7 cellular contexts compared by ENCODE assay signal in the genomic region with DNA sequence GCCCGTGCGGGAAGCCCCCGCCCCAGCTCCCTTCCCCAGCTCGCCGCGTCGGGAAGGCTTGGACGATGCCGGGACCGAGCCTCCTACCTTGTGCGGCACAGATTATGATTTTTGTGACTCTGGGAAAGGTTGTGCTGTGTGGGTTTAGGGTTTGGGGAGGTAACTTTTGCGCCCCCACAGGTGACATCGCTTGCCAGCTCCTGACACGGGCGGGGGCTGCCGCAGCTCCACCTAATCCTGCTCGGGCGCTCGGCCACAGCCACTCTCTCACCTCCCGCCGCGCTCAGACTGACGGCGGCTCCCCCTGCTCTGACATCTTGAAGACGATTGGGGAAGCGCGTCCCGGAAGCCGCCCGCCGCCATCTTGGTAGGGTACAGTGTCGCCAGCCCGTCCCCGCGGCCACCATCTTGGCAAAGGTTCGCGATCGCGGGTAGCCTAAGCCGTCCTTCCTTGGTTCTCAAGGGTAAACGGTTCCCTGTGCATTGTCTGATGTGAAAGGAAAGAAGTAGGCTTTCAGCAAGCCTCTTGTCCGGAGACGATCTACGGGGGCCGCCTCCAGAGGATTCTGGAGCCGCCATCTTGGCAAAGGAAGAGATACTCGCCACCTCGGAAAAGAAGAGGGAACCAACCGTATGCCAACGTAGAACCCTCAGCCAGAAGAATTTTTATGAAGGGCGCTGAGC. TPM values are rescaled to one million over a fixed set of nuclear protein-coding genes. Genes with fewer than 3 reads are reported as not detected.
DNase-seq lines count a peak whose midpoint lies in the region; ATAC-seq and TF ChIP-seq lines count a peak whose summit lies in the region.

No MANE protein-coding gene starts in this region.

- H3K36me3 ChIP-seq in WERI-Rb-1 (no peaks in the 10 kb centered on the region; the same call in 1 of the 2 replicates), breast epithelium (no peaks in the 10 kb centered on the region), spleen (peaks cover 0 to 4% (median 0%) of the 10 kb centered on the region in 6 donors)

- ATAC-seq in HG02938 (IDR thresholded peaks at IDR 0.05; ENCODE audit: unreplicated experiment): peak; percentile 29

- H3K4me1 ChIP-seq in breast epithelium: no peaks in the 10 kb centered on the region
- peaks cover 14 to 28% (median 20%) of the 10 kb centered on the region in 6 donors for H3K4me1 ChIP-seq in spleen

- 0 to 2% (median 1%) methylated on average over 40 to 51 of the region's 51 CpGs for WGBS in spleen, 5 donors

- H3K4me3 ChIP-seq in WERI-Rb-1 (ENCODE audit: low read depth, low read length) (peak overlapping the region; percentile 91), breast epithelium (peak overlapping the region; percentile 90 to 92 (median 91)), spleen (peak overlapping the region; percentile 70 to 89 (median 86))

- DNase-seq in NCI-H2107 treated with DMSO at 0.1 percent for 48 hours (lab: John Stamatoyannopoulos, UW; ENCODE audit: unreplicated experiment) (peak; percentile 50), WERI-Rb-1 (peak; percentile 93), breast epithelium (ENCODE audit: low spot score in 2 of 2) (peak; percentile 82 to 89), inferior parietal cortex (ENCODE audit: extremely low spot score) (peak; percentile 87), spleen (peak; percentile 97)

- H3K27me3 ChIP-seq in WERI-Rb-1 (ENCODE audit: insufficient read depth, low read depth, severe bottlenecking): no peaks in the 10 kb centered on the region
- H3K27me3 ChIP-seq in breast epithelium: no peaks in the 10 kb centered on the region
- H3K27me3 ChIP-seq in spleen (replicated peaks in 1 of 7): no peaks in the 10 kb centered on the region

- H3K9me3 ChIP-seq in WERI-Rb-1 (ENCODE audit: severe bottlenecking): no peaks in the 10 kb centered on the region
- H3K9me3 ChIP-seq in breast epithelium: no peaks in the 10 kb centered on the region
- no peaks in the 10 kb centered on the region for H3K9me3 ChIP-seq in spleen

- H3K27ac ChIP-seq in WERI-Rb-1 (peak overlapping the region; percentile 89), breast epithelium (peak overlapping the region; percentile 96 to 99), spleen (peak overlapping the region; percentile 98 to 100 (median 100))

- intact Hi-C loops in breast epithelium (cut with DNase I; ENCODE audit: low total_unique reads) (loop anchor here (2.0 to 10.0 kb wide), 2 partner anchors 54 to 380 kb away; no protein-coding TSS in a partner anchor), spleen (cut with DNase I; ENCODE audit: low total_unique reads) (loop anchor here (10.0 kb wide), 2 partner anchors 420 to 480 kb away; no protein-coding TSS in a partner anchor)

- peak; percentile 82 for TF ChIP-seq POLR2A in GM15510 (IDR thresholded peaks at IDR 0.05; ENCODE audit: borderline replicate concordance, extremely low read depth, insufficient read length)
- peak; percentile 33 for TF ChIP-seq POLR2A in breast epithelium (IDR thresholded peaks at IDR 0.05)
- TF ChIP-seq POLR2A in spleen (IDR thresholded peaks at IDR 0.05): peak in 1 of 3 donors; percentile 70

- TF ChIP-seq CTCF in WERI-Rb-1 (IDR thresholded peaks at IDR 0.05; ENCODE audit: low read depth, low read length): peak; percentile 30
- peak in 1 of 3 donors; percentile 10 for TF ChIP-seq CTCF in breast epithelium (IDR thresholded peaks at IDR 0.05)
- TF ChIP-seq CTCF in spleen (IDR thresholded peaks at IDR 0.05 in 8 of 11, conservative IDR thresholded peaks at IDR 0.05 in 3 of 11): peak in 4 of 11 experiments; percentile 3 to 30 (median 17)

RNA-seq across cellular contexts. Expression of gene NR3C1, which starts 1.7 kb away (rescaled TPM):
- 100 to 1,000 TPM in 1 of 3 donors, 10 to 100 TPM in 2; 51.1 to 122 (median 69.7) TPM for total RNA-seq in breast epithelium
- total RNA-seq in spleen: 10 to 100 TPM; 58.4 to 97.8 (median 85.0) TPM
- polyA plus RNA-seq in spleen: 10 to 100 TPM; 18.2 to 23.2 (median 20.6) TPM

Comparison
In these comparisons a context has a peak if more than half of its experiments do, and no peak if none do; other contexts are left out.
1. Peak in every context shown above with its lines: DNase-seq, ATAC-seq, H3K4me3 ChIP-seq and H3K27ac ChIP-seq.